20 cellular contexts compared by ENCODE assay signal in the genomic region with DNA sequence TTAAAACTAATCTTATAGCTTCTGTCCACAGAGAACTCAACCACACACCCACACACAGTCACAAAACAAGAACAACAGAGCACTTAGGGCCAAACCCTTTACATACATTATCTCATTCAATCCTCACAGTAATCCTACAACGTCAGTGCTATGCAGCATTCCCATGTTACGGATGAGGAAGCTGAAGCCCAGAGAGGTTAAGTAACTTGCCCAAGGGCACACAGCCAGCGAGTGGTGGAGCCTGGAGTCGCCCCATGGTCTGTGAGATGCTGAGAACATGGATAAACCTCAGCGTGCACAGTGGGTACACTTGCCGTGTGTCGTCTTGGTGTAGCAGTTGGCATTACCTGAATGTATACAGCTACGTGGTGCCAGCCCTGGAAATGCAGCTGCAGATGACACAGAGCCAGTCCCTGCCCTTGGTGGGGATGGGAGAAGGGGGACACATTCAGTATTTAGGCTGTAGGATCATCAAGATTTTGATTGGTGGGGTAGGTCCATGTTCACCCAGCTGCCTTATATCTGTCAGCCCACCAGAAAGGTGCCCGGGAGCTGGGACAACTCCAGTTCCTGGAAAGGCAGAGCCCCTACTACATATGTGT.
DNase-seq lines count a peak whose midpoint lies in the region; ATAC-seq and TF ChIP-seq lines count a peak whose summit lies in the region.
"Had no signal": no experiment of that assay in that cellular context is flagged by ENCODE, and none has a peak within 500 bp of the region (broad histone marks: within the 10 kb centered on the region; RNA-seq: fewer than 3 reads in every experiment).

No MANE protein-coding gene starts in this region.

- H3K9me3 Mint-ChIP-seq in endodermal cell, result no peaks in the 10 kb centered on the region
- H3K9me3 Mint-ChIP-seq: CD4-positive, alpha-beta memory T cell had no signal

- H3K27me3 Mint-ChIP-seq in endodermal cell (ENCODE audit: insufficient read depth) (no peaks in the 10 kb centered on the region), T-helper 17 cell (peaks cover 61% of the 10 kb centered on the region)

- no peaks in the 10 kb centered on the region for H3K27me3 ChIP-seq in endodermal cell (ENCODE audit: control insufficient read depth, insufficient read depth, low read length, poor library complexity, severe bottlenecking)

- no peak overlapping the region for H3K9ac ChIP-seq in endodermal cell (ENCODE audit: extremely low read depth, low read length, poor library complexity, severe bottlenecking)
- H3K9ac ChIP-seq: KMS-11 had no signal

- H3K27ac Mint-ChIP-seq in endodermal cell (no peak overlapping the region), T-helper 17 cell (no peak overlapping the region)
- H3K27ac Mint-ChIP-seq: CD4-positive, alpha-beta memory T cell had no signal

- 85 to 86% methylated on average over 8 to 9 of the region's 9 CpGs for WGBS in endodermal cell (ENCODE audit: insufficient coverage in 1 of 2, insufficient read length in 1 of 2), 2 experiments

- ATAC-seq in Right ventricle myocardium superior (ENCODE audit: poor library complexity), result no peak
- no peak for ATAC-seq in T-helper 17 cell
- no peak for ATAC-seq in GM18868 (IDR thresholded peaks at IDR 0.05; ENCODE audit: unreplicated experiment)
- ATAC-seq: Panc1 had no signal

- no peaks in the 10 kb centered on the region for H3K36me3 Mint-ChIP-seq in endodermal cell (ENCODE audit: low read depth)
- H3K36me3 Mint-ChIP-seq in T-helper 17 cell (ENCODE audit: low read depth), result no peaks in the 10 kb centered on the region
- H3K36me3 Mint-ChIP-seq: CD4-positive, alpha-beta memory T cell had no signal

- no peaks in the 10 kb centered on the region for H3K36me3 ChIP-seq in endodermal cell (ENCODE audit: control insufficient read depth, insufficient read depth, low read length)

- no peak overlapping the region for H3K4me3 Mint-ChIP-seq in endodermal cell
- no peak overlapping the region for H3K4me3 Mint-ChIP-seq in T-helper 17 cell
- H3K4me3 Mint-ChIP-seq: CD4-positive, alpha-beta memory T cell had no signal

- H3K4me3 ChIP-seq in endodermal cell (ENCODE audit: low read length), result no peak overlapping the region

- no peak overlapping the region for H3K27ac ChIP-seq in endodermal cell (ENCODE audit: low read depth, low read length)
- H3K27ac ChIP-seq: HL-60, KMS-11 had no signal

- peak; percentile 24 for DNase-seq in Right ventricle myocardium superior
- DNase-seq in cardiac septum (ENCODE audit: low spot score), result no peak
- peak; percentile 12 for DNase-seq in endodermal cell
- DNase-seq in posterior vena cava (ENCODE audit: low spot score), result peak; percentile 50
- DNase-seq in T-helper 17 cell, result no peak
- DNase-seq in NCI-H1417 (lab: John Stamatoyannopoulos, UW), result no peak
- DNase-seq in NCI-H2196 (lab: John Stamatoyannopoulos, UW; ENCODE audit: unreplicated experiment), result no peak
- DNase-seq: 8988T; Calu3; CD4-positive, alpha-beta memory T cell; H7; NCI-H1436 treated with DMSO at 0.1 percent for 48 hours; NCI-H2081; NCI-H2227 treated with DMSO at 0.1 percent for 48 hours; NCI-H524 treated with DMSO at 0.1 percent for 48 hours; SHP77 treated with DMSO at 0.1 percent for 48 hours had no signal

- intact Hi-C loops in Right ventricle myocardium superior (cut with DNase I) (loop anchor here (10.0 kb wide), 1 partner anchor 61 kb away; no protein-coding TSS in a partner anchor), cardiac septum (cut with DNase I) (loop anchor here (10.0 kb wide), 1 partner anchor 269 kb away; no protein-coding TSS in a partner anchor), posterior vena cava (cut with DNase I) (loop anchor here (5.0 to 10.0 kb wide), 2 partner anchors 259 to 266 kb away; no protein-coding TSS in a partner anchor)

- no peaks in the 10 kb centered on the region for H3K9me3 ChIP-seq in endodermal cell (ENCODE audit: control insufficient read depth, low read length)
- no peaks in the 10 kb centered on the region for H3K9me3 ChIP-seq in T-helper 17 cell (ENCODE audit: control insufficient read depth, low read length, poor library complexity, severe bottlenecking)

- no peaks in the 10 kb centered on the region for H3K4me1 ChIP-seq in endodermal cell (ENCODE audit: control insufficient read depth, insufficient read depth, low read length)

- peaks cover 12% of the 10 kb centered on the region for H3K4me1 Mint-ChIP-seq in endodermal cell
- peaks cover 5% of the 10 kb centered on the region for H3K4me1 Mint-ChIP-seq in T-helper 17 cell

- TF ChIP-seq CTCF in endodermal cell (conservative IDR thresholded peaks at IDR 0.05), result no peak

Comparison
In these comparisons a context has a peak if more than half of its experiments do, and no peak if none do; other contexts are left out.
1. DNase-seq: peak in Right ventricle myocardium superior (single experiment), endodermal cell (single experiment) and posterior vena cava (single experiment); none in cardiac septum (single experiment), T-helper 17 cell (0 of 3), NCI-H1417 (0 of 3) and NCI-H2196 (single experiment).